ENCODE assay signal across 22 cellular contexts in the genomic region with DNA sequence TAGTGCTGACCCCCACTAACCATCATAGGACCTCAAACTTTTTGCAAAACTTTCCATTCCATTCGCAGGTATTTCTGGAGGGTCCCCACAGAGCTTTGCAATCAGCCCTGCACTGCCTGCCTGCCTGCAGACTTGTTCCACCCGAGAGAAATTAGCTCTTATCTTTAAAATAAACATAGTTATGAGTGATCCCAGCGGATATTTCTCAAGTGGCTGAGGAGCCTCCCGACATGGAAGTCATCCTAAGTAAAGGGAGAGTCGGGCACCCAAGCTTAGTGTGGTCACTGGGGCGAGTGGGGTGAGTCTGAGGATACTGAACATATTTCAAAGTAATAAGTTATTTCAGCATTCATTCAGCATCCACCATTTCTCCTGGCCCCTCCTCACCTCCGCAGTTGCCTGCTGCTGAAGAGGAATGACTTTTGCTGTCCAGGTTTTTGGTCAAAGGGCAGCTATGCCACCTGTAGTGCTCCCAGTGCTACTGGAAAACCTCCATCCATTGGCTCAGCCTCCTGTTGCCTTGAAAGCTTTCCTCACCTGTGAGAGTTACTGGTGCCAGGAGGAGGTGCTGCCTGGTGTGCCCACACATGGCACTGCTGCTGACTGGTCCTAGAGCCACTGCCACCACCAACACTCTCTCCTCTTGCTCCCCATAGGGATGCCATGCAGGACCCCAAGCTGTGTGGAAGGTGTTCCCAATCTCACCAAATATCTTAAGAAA.
A peak's percentile ranks its signal among the peaks of the same experiment; 100 is the strongest.
DNase-seq lines count a peak whose midpoint lies in the region; ATAC-seq and TF ChIP-seq lines count a peak whose summit lies in the region.
"Had no signal": no experiment of that assay in that cellular context is flagged by ENCODE, and none has a peak within 500 bp of the region (broad histone marks: within the 10 kb centered on the region; RNA-seq: fewer than 3 reads in every experiment).

No MANE protein-coding gene starts in this region.

- H3K23ac ChIP-seq in H9 (ENCODE audit: insufficient read length, low read depth, low read length) = no peak overlapping the region
- no peak overlapping the region for H3K23ac ChIP-seq in mesenchymal stem cell (ENCODE audit: low read length in 2 of 2)

- H3K27ac Mint-ChIP-seq in H9 = peak overlapping the region in 2 of 3 experiments; percentile 35 to 39; a peak in 3 of 7 replicates
- H3K27ac Mint-ChIP-seq: CD14-positive monocyte; CD4-positive, alpha-beta T cell; CD8-positive, alpha-beta memory T cell; HFFc6 had no signal

- ATAC-seq in GM18519 (IDR thresholded peaks at IDR 0.05; ENCODE audit: low FRiP score, unreplicated experiment) = no peak
- no peak for ATAC-seq in GM18867 (IDR thresholded peaks at IDR 0.05; ENCODE audit: unreplicated experiment)
- no peak for ATAC-seq in GM18858 (IDR thresholded peaks at IDR 0.05; ENCODE audit: unreplicated experiment)
- ATAC-seq: A549 had no signal

- no peak overlapping the region for H3K27ac ChIP-seq in H9 (ENCODE audit: insufficient read length, low read depth, low read length)
- H3K27ac ChIP-seq in mesenchymal stem cell (ENCODE audit: low read length, poor library complexity, severe bottlenecking) = no peak overlapping the region
- H3K27ac ChIP-seq in coronary artery = no peak overlapping the region
- H3K27ac ChIP-seq: BLaER1 treated with 17β-estradiol and CSF1 and Interleukin-3, amounts not matched to agents 10 nM and 100 nM; GM23248 had no signal

- no peak overlapping the region for H4K5ac ChIP-seq in H9 (ENCODE audit: insufficient read length, low read depth, low read length)

- H2AK5ac ChIP-seq in H9 (ENCODE audit: insufficient read length, low read length) (no peak overlapping the region), mesenchymal stem cell (ENCODE audit: low read length, severe bottlenecking) (no peak overlapping the region)

- H4K91ac ChIP-seq in H9 (ENCODE audit: insufficient read length, low read depth, low read length) (no peak overlapping the region), mesenchymal stem cell (ENCODE audit: low read length) (no peak overlapping the region)

- no peak overlapping the region for H2AFZ ChIP-seq in H9 (ENCODE audit: low read length)
- H2AFZ ChIP-seq in mesenchymal stem cell (ENCODE audit: low read depth, low read length) = no peak overlapping the region
- H2AFZ ChIP-seq: GM23248 had no signal

- no peak overlapping the region for H3K9ac ChIP-seq in H9 (ENCODE audit: extremely low read depth, insufficient read length, low read length)
- H3K9ac ChIP-seq in mesenchymal stem cell (ENCODE audit: low read length) = no peak overlapping the region
- H3K9ac ChIP-seq: BLaER1 treated with 17β-estradiol and CSF1 and Interleukin-3, amounts not matched to agents 10 nM and 100 nM; GM23248 had no signal

- H2BK120ac ChIP-seq in H9 (ENCODE audit: low read depth, low read length, poor library complexity, severe bottlenecking) (no peak overlapping the region), mesenchymal stem cell (ENCODE audit: low read depth, low read length) (no peak overlapping the region)

- no peak overlapping the region for H3K4me3 ChIP-seq in choroid plexus epithelial cell (ENCODE audit: low read depth, low read length)
- H3K4me3 ChIP-seq in mesenchymal stem cell (ENCODE audit: insufficient read depth in 1 of 2, low read depth in 1 of 2, low read length in 2 of 2) = no peak overlapping the region
- no peak overlapping the region for H3K4me3 ChIP-seq in coronary artery
- H3K4me3 ChIP-seq: A549; BLaER1 treated with 17β-estradiol and CSF1 and Interleukin-3, amounts not matched to agents 10 nM and 100 nM; GM23248 had no signal

- H3K4me1 Mint-ChIP-seq in H9 = peaks cover 0 to 6% of the 10 kb centered on the region in 2 experiments; a peak in 1 of 4 replicates
- H3K4me1 Mint-ChIP-seq: CD14-positive monocyte; CD8-positive, alpha-beta memory T cell had no signal

- H3K79me1 ChIP-seq in H9 (ENCODE audit: insufficient read depth, low read depth, low read length, poor library complexity, severe bottlenecking) (no peaks in the 10 kb centered on the region), mesenchymal stem cell (replicated peaks; ENCODE audit: low read length, poor library complexity, severe bottlenecking) (no peaks in the 10 kb centered on the region)

- no peaks in the 10 kb centered on the region for H3K36me3 Mint-ChIP-seq in H9 (ENCODE audit: insufficient read depth in 1 of 3, low read depth in 3 of 3)
- H3K36me3 Mint-ChIP-seq: CD14-positive monocyte had no signal

- H3K4me2 ChIP-seq in H9 (ENCODE audit: insufficient read depth, insufficient read length, low read length) (no peak overlapping the region), mesenchymal stem cell (ENCODE audit: low read length, poor library complexity, severe bottlenecking) (no peak overlapping the region)
- H3K4me2 ChIP-seq: A549; BLaER1 treated with 17β-estradiol and CSF1 and Interleukin-3, amounts not matched to agents 10 nM and 100 nM had no signal

- no peak overlapping the region for H3K56ac ChIP-seq in H9 (ENCODE audit: insufficient read length, low read depth, low read length)

- H3K27me3 ChIP-seq in H9 (ENCODE audit: insufficient read depth, low read length) (no peaks in the 10 kb centered on the region), mesenchymal stem cell (ENCODE audit: control insufficient read depth in 1 of 2, insufficient read depth in 1 of 2, low read length in 2 of 2) (no peaks in the 10 kb centered on the region)
- H3K27me3 ChIP-seq: BE2C; BLaER1 treated with 17β-estradiol and CSF1 and Interleukin-3, amounts not matched to agents 10 nM and 100 nM had no signal

- DNase-seq in H9 = no peak
- DNase-seq in NCI-H69 (lab: John Stamatoyannopoulos, UW) = peak; percentile 9
- DNase-seq in choroid plexus epithelial cell (ENCODE audit: low read depth) = peak; percentile 33
- DNase-seq in mesenchymal stem cell = peak; percentile 38
- no peak for DNase-seq in coronary artery (ENCODE audit: low spot score)
- DNase-seq: 8988T; ACHN; AML-193; BE2C; CD4-positive, alpha-beta T cell; CD8-positive, alpha-beta memory T cell; DMS 273 treated with DMSO at 0.1 percent for 48 hours; DND-41; GM23248; H7; HFFc6 had no signal

- H3K14ac ChIP-seq in H9 (ENCODE audit: insufficient read depth, low read length) (no peak overlapping the region), mesenchymal stem cell (ENCODE audit: low read length in 2 of 2) (no peak overlapping the region)

- H2BK12ac ChIP-seq in H9 (ENCODE audit: insufficient read length, low read depth, low read length) (no peak overlapping the region), mesenchymal stem cell (ENCODE audit: low read length in 2 of 2) (peak overlapping the region in 1 of 2 experiments; percentile 12)

- H3T11ph ChIP-seq in H9 (ENCODE audit: low read length) = no peak overlapping the region

- H3K9me3 Mint-ChIP-seq in H9 = no peaks in the 10 kb centered on the region
- H3K9me3 Mint-ChIP-seq: CD4-positive, alpha-beta T cell; CD8-positive, alpha-beta memory T cell; HFFc6 had no signal

- H2BK5ac ChIP-seq in H9 (ENCODE audit: insufficient read length, low read length) (no peak overlapping the region), mesenchymal stem cell (ENCODE audit: low read depth, low read length, poor library complexity, severe bottlenecking) (no peak overlapping the region)

- no peaks in the 10 kb centered on the region for H3K4me1 ChIP-seq in H9 (ENCODE audit: insufficient read depth, low read length)
- no peaks in the 10 kb centered on the region for H3K4me1 ChIP-seq in mesenchymal stem cell (ENCODE audit: control insufficient read depth, insufficient read depth, low read depth, low read length)
- H3K4me1 ChIP-seq: A549, BE2C had no signal

- WGBS in H9 (ENCODE audit: extremely low coverage, insufficient read length, low lambda C conversion rate) = no CpG with 5 or more reads among the region's 7 CpGs
- WGBS in mesenchymal stem cell = 76% methylated on average over 5 of the region's 7 CpGs

- H2BK15ac ChIP-seq in H9 (ENCODE audit: low read depth, low read length) = no peak overlapping the region
- no peak overlapping the region for H2BK15ac ChIP-seq in mesenchymal stem cell (ENCODE audit: low read depth, poor library complexity, severe bottlenecking)

- no peaks in the 10 kb centered on the region for H3K36me3 ChIP-seq in mesenchymal stem cell (ENCODE audit: control insufficient read depth in 1 of 2, insufficient read depth in 2 of 2, low read depth in 1 of 2, low read length in 2 of 2)
- H3K36me3 ChIP-seq: BE2C; BLaER1 treated with 17β-estradiol and CSF1 and Interleukin-3, amounts not matched to agents 10 nM and 100 nM had no signal

- H3K4ac ChIP-seq in H9 (ENCODE audit: low read depth, low read length) = no peak overlapping the region
- H3K4ac ChIP-seq in mesenchymal stem cell (ENCODE audit: low read depth in 1 of 2, low read length in 2 of 2) = no peak overlapping the region

- H3K27me3 Mint-ChIP-seq in H9 (ENCODE audit: low read depth) = no peaks in the 10 kb centered on the region; the same call in 1 of the 2 replicates

- H3K9me3 ChIP-seq in H9 (ENCODE audit: control insufficient read depth, low read depth, low read length) (no peaks in the 10 kb centered on the region), mesenchymal stem cell (ENCODE audit: control insufficient read depth, low read length) (no peaks in the 10 kb centered on the region)
- H3K9me3 ChIP-seq: A549; BE2C; BLaER1 treated with 17β-estradiol and CSF1 and Interleukin-3, amounts not matched to agents 10 nM and 100 nM had no signal

- no peak overlapping the region for H3K18ac ChIP-seq in H9 (ENCODE audit: insufficient read length, low read depth, low read length)
- H3K18ac ChIP-seq in mesenchymal stem cell (ENCODE audit: low read depth in 1 of 2, low read length in 2 of 2) = no peak overlapping the region

- H2BK20ac ChIP-seq in H9 (ENCODE audit: low read depth, low read length, poor library complexity, severe bottlenecking) = no peak overlapping the region

- no peak overlapping the region for H4K8ac ChIP-seq in H9 (replicated peaks; ENCODE audit: insufficient read length, low read depth, low read length)
- peak overlapping the region; percentile 29 for H4K8ac ChIP-seq in mesenchymal stem cell (ENCODE audit: low read length)

- H3K4me3 Mint-ChIP-seq in H9 = no peak overlapping the region
- H3K4me3 Mint-ChIP-seq: CD14-positive monocyte; CD4-positive, alpha-beta T cell; CD8-positive, alpha-beta memory T cell; HFFc6 had no signal

- no peaks in the 10 kb centered on the region for H4K20me1 ChIP-seq in H9 (ENCODE audit: control insufficient read depth, insufficient read depth, insufficient read length)
- H4K20me1 ChIP-seq: BLaER1 treated with 17β-estradiol and CSF1 and Interleukin-3, amounts not matched to agents 10 nM and 100 nM had no signal

- H3K23me2 ChIP-seq in H9 (ENCODE audit: insufficient read length, low read depth, low read length, poor library complexity, severe bottlenecking) = no peaks in the 10 kb centered on the region

- no peaks in the 10 kb centered on the region for H3K79me2 ChIP-seq in H9 (ENCODE audit: insufficient read depth, low read length)

- TF ChIP-seq CTCF in H9 (conservative IDR thresholded peaks at IDR 0.05) (no peak), choroid plexus epithelial cell (conservative IDR thresholded peaks at IDR 0.05; ENCODE audit: low read depth, low read length) (no peak), coronary artery (IDR thresholded peaks at IDR 0.05) (no peak)

Comparison
In these comparisons a context has a peak if more than half of its experiments do, and no peak if none do; other contexts are left out.
1. DNase-seq: peak in NCI-H69 (single experiment), choroid plexus epithelial cell (single experiment) and mesenchymal stem cell (single experiment); none in H9 (single experiment) and coronary artery (single experiment).